16 cellular contexts compared by ENCODE assay signal in the genomic region with DNA sequence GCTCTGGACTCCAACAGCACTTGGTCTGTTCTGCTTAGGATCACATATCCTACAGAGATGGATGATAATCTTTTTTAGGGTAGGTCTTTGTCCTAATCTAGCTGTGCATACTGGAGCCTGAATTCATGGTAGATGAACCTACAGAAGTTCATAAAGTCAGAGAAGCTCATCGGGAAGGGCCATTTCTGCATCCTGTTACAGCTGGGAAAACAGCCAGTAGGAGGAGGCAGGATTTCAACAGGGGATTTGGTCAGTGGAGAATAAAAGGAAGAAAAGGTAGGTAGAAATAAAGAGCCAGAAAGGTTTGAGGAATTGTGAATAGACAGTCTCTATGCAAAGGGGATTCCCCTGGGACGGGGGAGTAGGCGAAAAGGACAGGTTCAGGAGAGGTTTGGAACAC.
"Had no signal": no experiment of that assay in that cellular context is flagged by ENCODE, and none has a peak within 500 bp of the region (broad histone marks: within the 10 kb centered on the region; RNA-seq: fewer than 3 reads in every experiment).

No MANE protein-coding gene starts in this region.

- H3K9me3 Mint-ChIP-seq: activated CD8-positive, alpha-beta T cell treated with anti-CD3 and anti-CD28 coated beads for 36 hours; activated naive CD8-positive, alpha-beta T cell treated with anti-CD3 and anti-CD28 coated beads, Interleukin-2, amount 10 ng/mL, durations not matched to agents 7 days and 5 days; activated T-cell treated with anti-CD3 and anti-CD28 coated beads, Interleukin-2, amount 50 U/mL, for 72 hours; natural killer cell treated with Interleukin-12 subunit alpha and Interleukin-12 subunit beta and Interleukin-15 and Interleukin-18, amount 100 ng/mL, for 72 hours had no signal

- ATAC-seq: activated CD4-positive, alpha-beta T cell treated with anti-CD3 and anti-CD28 coated beads for 36 hours; activated CD8-positive, alpha-beta T cell treated with anti-CD3 and anti-CD28 coated beads for 36 hours; activated T-cell treated with anti-CD3 and anti-CD28 coated beads, Interleukin-2, amount 50 U/mL, for 72 hours; natural killer cell treated with Interleukin-12 subunit alpha and Interleukin-12 subunit beta and Interleukin-15 and Interleukin-18, amount 100 ng/mL, for 72 hours; pancreas had no signal

- H3K4me3 ChIP-seq: pancreas, thyroid gland, vagina had no signal

- H3K36me3 Mint-ChIP-seq: activated naive CD8-positive, alpha-beta T cell treated with anti-CD3 and anti-CD28 coated beads, Interleukin-2, amount 10 ng/mL, durations not matched to agents 7 days and 5 days; natural killer cell treated with Interleukin-12 subunit alpha and Interleukin-12 subunit beta and Interleukin-15 and Interleukin-18, amount 100 ng/mL, for 72 hours had no signal

- H3K27ac Mint-ChIP-seq: activated CD4-positive, alpha-beta T cell treated with anti-CD3 and anti-CD28 coated beads for 36 hours; activated CD8-positive, alpha-beta T cell treated with anti-CD3 and anti-CD28 coated beads for 36 hours; activated naive CD8-positive, alpha-beta T cell treated with anti-CD3 and anti-CD28 coated beads, Interleukin-2, amount 10 ng/mL, durations not matched to agents 7 days and 5 days; activated T-cell treated with anti-CD3 and anti-CD28 coated beads, Interleukin-2, amount 50 U/mL, for 72 hours; natural killer cell treated with Interleukin-12 subunit alpha and Interleukin-12 subunit beta and Interleukin-15 and Interleukin-18, amount 100 ng/mL, for 72 hours had no signal

- DNase-seq: activated CD4-positive, alpha-beta T cell treated with anti-CD3 and anti-CD28 coated beads for 36 hours; activated CD8-positive, alpha-beta memory T cell treated with anti-CD3 and anti-CD28 coated beads, Interleukin-2, amount 50 U/mL, for 4 hours; activated CD8-positive, alpha-beta T cell treated with anti-CD3 and anti-CD28 coated beads for 36 hours; activated gamma-delta T cell treated with Interleukin-2 at 50 U/mL for 16 hours; activated naive CD8-positive, alpha-beta T cell treated with anti-CD3 and anti-CD28 coated beads, Interleukin-2, amount 10 ng/mL, durations not matched to agents 7 days and 5 days; activated T-cell treated with anti-CD3 and anti-CD28 coated beads, Interleukin-2, amount 50 U/mL, for 72 hours; anterior cingulate cortex; cortex of kidney; effector CD8-positive, alpha-beta T cell; glutamatergic neuron; pancreas; stimulated activated CD4-positive, alpha-beta T cell treated with anti-CD3 and anti-CD28 coated beads, Interleukin-4, amount 100 ng/mL, for 4 hours; T1000; thyroid gland had no signal

- H3K4me3 Mint-ChIP-seq: activated CD4-positive, alpha-beta T cell treated with anti-CD3 and anti-CD28 coated beads for 36 hours; activated CD8-positive, alpha-beta T cell treated with anti-CD3 and anti-CD28 coated beads for 36 hours; activated naive CD8-positive, alpha-beta T cell treated with anti-CD3 and anti-CD28 coated beads, Interleukin-2, amount 10 ng/mL, durations not matched to agents 7 days and 5 days; activated T-cell treated with anti-CD3 and anti-CD28 coated beads, Interleukin-2, amount 50 U/mL, for 72 hours; natural killer cell treated with Interleukin-12 subunit alpha and Interleukin-12 subunit beta and Interleukin-15 and Interleukin-18, amount 100 ng/mL, for 72 hours had no signal

- H3K27me3 Mint-ChIP-seq: activated CD4-positive, alpha-beta T cell treated with anti-CD3 and anti-CD28 coated beads for 36 hours; activated CD8-positive, alpha-beta T cell treated with anti-CD3 and anti-CD28 coated beads for 36 hours had no signal

- H3K4me1 Mint-ChIP-seq: activated naive CD8-positive, alpha-beta T cell treated with anti-CD3 and anti-CD28 coated beads, Interleukin-2, amount 10 ng/mL, durations not matched to agents 7 days and 5 days had no signal
